8 cellular contexts compared by ENCODE assay signal in genomic region chr10:96339956-96340904, GRCh38. TPM values are rescaled to one million over a fixed set of nuclear protein-coding genes. Genes with fewer than 3 reads are reported as not detected.
A peak's percentile ranks its signal among the peaks of the same experiment; 100 is the strongest.
DNase-seq lines count a peak whose midpoint lies in the region; ATAC-seq and TF ChIP-seq lines count a peak whose summit lies in the region.

No MANE protein-coding gene starts in this region.

- WGBS in spleen, 5 donors, result 30 to 39% (median 36%) methylated on average over 7 of the region's 7 CpGs

- peaks cover 0 to 11% of the 10 kb centered on the region in 2 donors for H3K4me1 ChIP-seq in right atrium auricular region
- no peaks in the 10 kb centered on the region for H3K4me1 ChIP-seq in spleen

- POLR2A ChIA-PET in BJ (lab: Charles Lee), result no interaction called here

- TF ChIP-seq CTCF in BJ (IDR thresholded peaks at IDR 0.05; ENCODE audit: insufficient read depth, low read depth, low read length), result peak; percentile 79
- peak; percentile 91 for TF ChIP-seq CTCF in GM20000 (IDR thresholded peaks at IDR 0.05; ENCODE audit: extremely low read depth, missing control alignments)
- peak; percentile 91 for TF ChIP-seq CTCF in NB4 (IDR thresholded peaks at IDR 0.05; ENCODE audit: low read depth, low read length)
- TF ChIP-seq CTCF in right atrium auricular region (IDR thresholded peaks at IDR 0.05), result peak; percentile 24 to 67
- TF ChIP-seq CTCF in spleen (IDR thresholded peaks at IDR 0.05 in 8 of 11, conservative IDR thresholded peaks at IDR 0.05 in 3 of 11), result peak; percentile 19 to 76 (median 57)

- H3K27ac ChIP-seq in right atrium auricular region (no peak overlapping the region), spleen (no peak overlapping the region)

- CTCF ChIA-PET in BJ (lab: Yijun Ruan, JAX), result interaction anchor here (0.6 to 5.8 kb wide), 12 partner anchors 9 to 345 kb away, joined by 3 to 43 read pairs (median 3); no protein-coding TSS in a partner anchor

- no peak for ATAC-seq in HG03457 (IDR thresholded peaks at IDR 0.05; ENCODE audit: unreplicated experiment)

- H3K27me3 ChIP-seq in BJ (ENCODE audit: control insufficient read depth, insufficient read depth, low read length) (no peaks in the 10 kb centered on the region), right atrium auricular region (no peaks in the 10 kb centered on the region), spleen (replicated peaks in 1 of 7) (peaks cover 0 to 3% (median 0%) of the 10 kb centered on the region in 7 donors)

- H3K4me3 ChIP-seq in BJ (ENCODE audit: low read depth, low read length) (no peak overlapping the region), NB4 (ENCODE audit: low read depth, low read length) (no peak overlapping the region), right atrium auricular region (no peak overlapping the region), spleen (no peak overlapping the region)

- DNase-seq in BJ (ENCODE audit: low read depth) (peak; percentile 11), GM20000 (ENCODE audit: low spot score) (peak; percentile 69), NB4 (ENCODE audit: low read depth) (peak; percentile 78), SW 1271 (lab: John Stamatoyannopoulos, UW) (peak; percentile 1 to 66), amniotic stem cell (lab: John Stamatoyannopoulos, UW) (peak; percentile 75), right atrium auricular region (ENCODE audit: low spot score) (no peak), spleen (no peak)

- H3K9me3 ChIP-seq in right atrium auricular region (no peaks in the 10 kb centered on the region), spleen (no peaks in the 10 kb centered on the region)

- intact Hi-C loops in spleen (cut with DNase I; ENCODE audit: low total_unique reads), result no loop called here

- no peak for TF ChIP-seq POLR2A in NB4 (IDR thresholded peaks at IDR 0.05; ENCODE audit: extremely low read depth, insufficient read length)
- TF ChIP-seq POLR2A in spleen (IDR thresholded peaks at IDR 0.05), result no peak

- H3K36me3 ChIP-seq in BJ (ENCODE audit: control insufficient read depth, insufficient read depth, low read length) (no peaks in the 10 kb centered on the region), right atrium auricular region (no peaks in the 10 kb centered on the region), spleen (no peaks in the 10 kb centered on the region)

RNA-seq across cellular contexts. Expression of gene OPALIN, which starts 18.6 kb away (rescaled TPM):
- polyA plus RNA-seq in BJ (2011; rRNA removed), result not detected in 2 replicates
- not detected in 2 replicates for polyA minus RNA-seq in BJ (2011; rRNA and poly(A)+ RNA removed)
- not detected for total RNA-seq in right atrium auricular region
- total RNA-seq in spleen, result not detected
- not detected for polyA plus RNA-seq in spleen

RNA-seq across cellular contexts. Expression of gene DNTT, which starts 36.0 kb away (rescaled TPM):
- polyA plus RNA-seq in BJ (2011; rRNA removed), result not detected in 2 replicates
- not detected in 2 replicates for polyA minus RNA-seq in BJ (2011; rRNA and poly(A)+ RNA removed)
- not detected for total RNA-seq in right atrium auricular region
- total RNA-seq in spleen, result under 1 TPM in 1 of 7 donors, not detected in 6; 0.59 TPM
- polyA plus RNA-seq in spleen, result under 1 TPM in 1 of 3 donors, not detected in 2; 0.08 TPM

Comparison
In these comparisons a context has a peak if more than half of its experiments do, and no peak if none do; other contexts are left out.
1. DNase-seq: peak in BJ (single experiment), GM20000 (single experiment), NB4 (single experiment), SW 1271 (2 of 2) and amniotic stem cell (single experiment); none in right atrium auricular region (single experiment) and spleen (single experiment).
2. Peak in every context shown above with its lines, with median percentiles within 50 percentile points of each other: CTCF ChIP-seq.